In genomic region chr9:79542735-79543504, GRCh38 we compare ENCODE assay signal across 22 cellular contexts. TPM values are rescaled to one million over a fixed set of nuclear protein-coding genes. Genes with fewer than 3 reads are reported as not detected.
A peak's percentile ranks its signal among the peaks of the same experiment; 100 is the strongest.
DNase-seq lines count a peak whose midpoint lies in the region; ATAC-seq and TF ChIP-seq lines count a peak whose summit lies in the region.
"Had no signal": no experiment of that assay in that cellular context is flagged by ENCODE, and none has a peak within 500 bp of the region (broad histone marks: within the 10 kb centered on the region; RNA-seq: fewer than 3 reads in every experiment).

No MANE protein-coding gene starts in this region.

- H3K9me2 ChIP-seq in Karpas-422 (replicated peaks; ENCODE audit: insufficient read depth, low read length), result no peaks in the 10 kb centered on the region

- TF ChIP-seq CTCF in spleen (IDR thresholded peaks at IDR 0.05 in 8 of 11, conservative IDR thresholded peaks at IDR 0.05 in 3 of 11), result no peak

- TF ChIP-seq POLR2A in spleen (IDR thresholded peaks at IDR 0.05), result no peak

- H3K79me2 ChIP-seq in Karpas-422 (ENCODE audit: low read length), result no peaks in the 10 kb centered on the region
- H3K79me2 ChIP-seq: hepatocyte had no signal

- H4K20me1 ChIP-seq in Karpas-422 (ENCODE audit: insufficient read depth, low read depth, low read length), result no peaks in the 10 kb centered on the region
- H4K20me1 ChIP-seq: BLaER1 had no signal

- no peak overlapping the region for H3K4me2 ChIP-seq in Karpas-422 (ENCODE audit: low read depth, low read length, poor library complexity, severe bottlenecking)
- H3K4me2 ChIP-seq: BLaER1, hepatocyte had no signal

- H3K9me3 ChIP-seq in spleen, result peaks cover 0 to 1% (median 0%) of the 10 kb centered on the region in 8 donors
- no peaks in the 10 kb centered on the region for H3K9me3 ChIP-seq in Karpas-422 (ENCODE audit: low read length)
- H3K9me3 ChIP-seq: neutrophil, right lobe of liver, upper lobe of left lung had no signal

- H3K9ac ChIP-seq in Karpas-422 (ENCODE audit: low read length), result no peak overlapping the region
- H3K9ac ChIP-seq: BLaER1 had no signal

- no peak overlapping the region for H2AFZ ChIP-seq in Karpas-422 (ENCODE audit: low read length)
- H2AFZ ChIP-seq: hepatocyte had no signal

- peak; percentile 33 for DNase-seq in A172 (ENCODE audit: low spot score)
- peak; percentile 83 for DNase-seq in G401 (ENCODE audit: low spot score)
- peak; percentile 78 for DNase-seq in NCI-H2196 treated with DMSO at 0.1 percent for 48 hours (lab: John Stamatoyannopoulos, UW; ENCODE audit: unreplicated experiment)
- DNase-seq in cerebellum (ENCODE audit: low spot score), result peak; percentile 55
- DNase-seq in spleen, result no peak
- DNase-seq in Karpas-422, result no peak
- no peak for DNase-seq in SKM-1 (lab: John Stamatoyannopoulos, UW; ENCODE audit: unreplicated experiment)
- DNase-seq: activated CD4-positive, alpha-beta T cell treated with anti-CD3 and anti-CD28 coated beads, Interleukin-2, amount 50 U/mL, for 48 hours; activated CD4-positive, CD25-positive, alpha-beta regulatory T cell; activated CD8-positive, alpha-beta memory T cell treated with anti-CD3 and anti-CD28 coated beads, Interleukin-2, amount 50 U/mL, for 4 hours; activated naive CD4-positive, alpha-beta T cell treated with anti-CD3 and anti-CD28 coated beads, Interleukin-2, amount 10 ng/mL, durations not matched to agents 7 days and 5 days; GOT3; NCI-H446; right lobe of liver; stimulated activated CD4-positive, alpha-beta T cell treated with anti-CD3 and anti-CD28 coated beads, Interleukin-4, amount 100 ng/mL, for 4 hours had no signal

- peaks cover 0 to 6% (median 0%) of the 10 kb centered on the region in 7 donors for H3K27me3 ChIP-seq in spleen (replicated peaks in 1 of 7)
- H3K27me3 ChIP-seq in Karpas-422 (ENCODE audit: low read length), result peaks cover 3% of the 10 kb centered on the region; the same call in 1 of the 2 replicates
- H3K27me3 ChIP-seq: BLaER1, cardiac muscle cell, hepatocyte, neutrophil, right lobe of liver, upper lobe of left lung had no signal

- H3K4me1 ChIP-seq in spleen (no peaks in the 10 kb centered on the region), Karpas-422 (ENCODE audit: low read length) (no peaks in the 10 kb centered on the region)
- H3K4me1 ChIP-seq: right lobe of liver, upper lobe of left lung had no signal

- no peak overlapping the region for H3K4me3 ChIP-seq in spleen
- no peak overlapping the region for H3K4me3 ChIP-seq in Karpas-422 (ENCODE audit: low read length)
- H3K4me3 ChIP-seq: BLaER1, cardiac muscle cell, hepatocyte, right lobe of liver, upper lobe of left lung had no signal

- 80 to 90% (median 81%) methylated on average over 3 of the region's 3 CpGs for WGBS in spleen, 5 donors

- H3K36me3 ChIP-seq in spleen (no peaks in the 10 kb centered on the region), Karpas-422 (ENCODE audit: insufficient read depth, low read length) (no peaks in the 10 kb centered on the region)
- H3K36me3 ChIP-seq: BLaER1, cardiac muscle cell, neutrophil, right lobe of liver, upper lobe of left lung had no signal

- ATAC-seq in GM19467 (IDR thresholded peaks at IDR 0.05; ENCODE audit: unreplicated experiment), result no peak
- ATAC-seq: right lobe of liver; stimulated activated memory B cell treated with anti-CD40 and anti-IgM and Interleukin-4, amounts not matched to agents 10 μg/mL and 1 μg/mL and 100 μg/mL, for 72 hours had no signal

- intact Hi-C loops in spleen (cut with DNase I; ENCODE audit: low total_unique reads), result no loop called here

- in situ Hi-C loops in G401 (cut with HindIII; ENCODE audit: low sequenced_read_pairs), result no loop called here

- H3K27ac ChIP-seq in spleen (no peak overlapping the region), Karpas-422 (ENCODE audit: low read length) (no peak overlapping the region)
- H3K27ac ChIP-seq: BLaER1, cardiac muscle cell, hepatocyte, neutrophil, right lobe of liver, upper lobe of left lung had no signal

RNA-seq across cellular contexts. Expression of gene TLE4, which starts 28.8 kb away (rescaled TPM):
- 337 and 363 TPM in 2 replicates for total RNA-seq in A172 (2014; rRNA removed; shearing (Covaris generic))
- total RNA-seq in G401 (2014; rRNA removed; shearing (Covaris generic)), result 65.7 and 78.6 TPM in 2 replicates
- total RNA-seq in cerebellum (27.3 TPM), spleen (10 to 100 TPM; 67.3 to 92.8 (median 76.4) TPM)
- 10 to 100 TPM in 1 of 3 donors, 1 to 10 TPM in 2; 7.8 to 12.4 (median 9.0) TPM for polyA plus RNA-seq in spleen
- total RNA-seq in Karpas-422 (2014; rRNA removed; shearing (Covaris generic); ENCODE audit: low replicate concordance), result 65.3 TPM in 2 replicates

Comparison
In these comparisons a context has a peak if more than half of its experiments do, and no peak if none do; other contexts are left out.
1. DNase-seq: peak in A172 (single experiment), G401 (single experiment), NCI-H2196 treated with DMSO at 0.1 percent for 48 hours (single experiment) and cerebellum (single experiment); none in spleen (single experiment), Karpas-422 (single experiment) and SKM-1 (single experiment).